Comparison of ENCODE assay signal across 1 cellular context in the genomic region with DNA sequence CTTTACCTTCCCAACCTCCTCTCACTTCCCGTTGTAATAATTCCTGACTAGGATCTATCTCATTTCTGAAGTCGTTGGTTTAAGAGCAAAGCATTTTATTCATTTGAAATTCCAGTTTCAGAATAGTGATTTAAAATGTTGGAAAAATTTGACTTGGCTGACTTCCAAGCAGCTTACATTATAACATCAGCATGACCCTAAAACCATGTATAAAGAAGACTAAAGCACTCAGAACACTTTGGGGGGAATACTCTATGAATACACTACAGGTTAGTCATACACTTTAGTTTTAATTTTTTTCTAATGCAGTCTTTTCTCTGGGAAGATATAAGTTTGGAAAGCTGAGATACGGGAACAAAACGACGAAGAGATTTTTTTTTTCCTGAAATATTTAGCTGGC.
TF ChIP-seq lines count a peak whose summit lies in the region.

No MANE protein-coding gene starts in this region.

TF ChIP-seq in SK-N-SH treated with all-trans-retinoic acid at 6 μM for 48 hours, 23 proteins besides CTCF, POLR2A, EP300 and RAD21 (continued from another document):
- TF ChIP-seq, protein P1, sequence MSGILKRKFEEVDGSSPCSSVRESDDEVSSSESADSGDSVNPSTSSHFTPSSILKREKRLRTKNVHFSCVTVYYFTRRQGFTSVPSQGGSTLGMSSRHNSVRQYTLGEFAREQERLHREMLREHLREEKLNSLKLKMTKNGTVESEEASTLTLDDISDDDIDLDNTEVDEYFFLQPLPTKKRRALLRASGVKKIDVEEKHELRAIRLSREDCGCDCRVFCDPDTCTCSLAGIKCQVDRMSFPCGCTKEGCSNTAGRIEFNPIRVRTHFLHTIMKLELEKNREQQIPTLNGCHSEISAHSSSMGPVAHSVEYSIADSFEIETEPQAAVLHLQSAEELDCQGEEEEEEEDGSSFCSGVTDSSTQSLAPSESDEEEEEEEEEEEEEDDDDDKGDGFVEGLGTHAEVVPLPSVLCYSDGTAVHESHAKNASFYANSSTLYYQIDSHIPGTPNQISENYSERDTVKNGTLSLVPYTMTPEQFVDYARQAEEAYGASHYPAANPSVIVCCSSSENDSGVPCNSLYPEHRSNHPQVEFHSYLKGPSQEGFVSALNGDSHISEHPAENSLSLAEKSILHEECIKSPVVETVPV (CRISPR knock-in tag; IDR thresholded peaks at IDR 0.05), result no peak
- TF ChIP-seq ZNF8 (CRISPR knock-in tag; IDR thresholded peaks at IDR 0.05) (no peak), ESRRG (CRISPR knock-in tag; IDR thresholded peaks at IDR 0.05) (no peak), ZNF70 (CRISPR knock-in tag; IDR thresholded peaks at IDR 0.05) (no peak), ZC3H10 (CRISPR knock-in tag; IDR thresholded peaks at IDR 0.05) (no peak), TCF4 (CRISPR knock-in tag; IDR thresholded peaks at IDR 0.05; ENCODE audit: borderline replicate concordance) (no peak)
